Comparison of ENCODE assay signal across 1 cellular context in the genomic region with DNA sequence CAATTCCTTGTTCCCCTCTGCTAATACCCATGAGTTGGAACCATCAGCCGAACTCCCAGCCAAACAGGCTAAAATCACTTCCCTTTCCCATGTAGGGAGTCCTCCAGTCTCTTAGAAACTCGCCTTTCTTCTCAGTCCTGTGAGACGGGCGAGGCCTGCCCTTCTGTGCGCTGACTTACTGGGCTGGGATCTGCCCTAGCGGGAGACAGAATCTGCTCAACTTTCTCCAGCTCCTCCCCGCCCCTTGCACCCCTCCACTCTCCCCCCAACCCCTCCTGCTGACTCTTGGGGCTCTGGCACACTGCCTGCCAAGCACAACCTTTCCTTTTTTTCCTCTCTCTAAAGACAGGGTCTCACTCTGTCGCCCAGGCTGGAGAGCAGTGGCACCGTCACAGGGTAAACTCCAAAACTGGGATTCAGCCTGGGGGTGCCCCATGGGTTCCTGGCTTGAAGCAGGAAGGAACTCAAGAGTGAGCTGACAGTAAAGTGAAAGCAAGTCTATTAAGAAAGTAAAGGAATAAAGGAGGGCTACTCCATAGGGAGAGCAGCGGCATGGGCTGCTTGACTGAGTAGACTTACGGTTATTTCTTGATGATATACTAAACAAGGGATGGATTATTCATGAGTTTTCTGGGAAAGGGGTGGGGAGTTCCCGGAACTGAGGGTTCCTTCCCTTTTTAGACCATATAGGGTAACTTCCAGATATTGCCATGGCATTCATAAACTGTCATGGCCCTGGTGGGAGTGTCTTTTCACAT.
TF ChIP-seq lines count a peak whose summit lies in the region.

No MANE protein-coding gene starts in this region.

TF ChIP-seq in K562, 482 proteins besides CTCF, POLR2A, EP300 and RAD21 (continued from another document and continues in another):
- TF ChIP-seq, protein P1, sequence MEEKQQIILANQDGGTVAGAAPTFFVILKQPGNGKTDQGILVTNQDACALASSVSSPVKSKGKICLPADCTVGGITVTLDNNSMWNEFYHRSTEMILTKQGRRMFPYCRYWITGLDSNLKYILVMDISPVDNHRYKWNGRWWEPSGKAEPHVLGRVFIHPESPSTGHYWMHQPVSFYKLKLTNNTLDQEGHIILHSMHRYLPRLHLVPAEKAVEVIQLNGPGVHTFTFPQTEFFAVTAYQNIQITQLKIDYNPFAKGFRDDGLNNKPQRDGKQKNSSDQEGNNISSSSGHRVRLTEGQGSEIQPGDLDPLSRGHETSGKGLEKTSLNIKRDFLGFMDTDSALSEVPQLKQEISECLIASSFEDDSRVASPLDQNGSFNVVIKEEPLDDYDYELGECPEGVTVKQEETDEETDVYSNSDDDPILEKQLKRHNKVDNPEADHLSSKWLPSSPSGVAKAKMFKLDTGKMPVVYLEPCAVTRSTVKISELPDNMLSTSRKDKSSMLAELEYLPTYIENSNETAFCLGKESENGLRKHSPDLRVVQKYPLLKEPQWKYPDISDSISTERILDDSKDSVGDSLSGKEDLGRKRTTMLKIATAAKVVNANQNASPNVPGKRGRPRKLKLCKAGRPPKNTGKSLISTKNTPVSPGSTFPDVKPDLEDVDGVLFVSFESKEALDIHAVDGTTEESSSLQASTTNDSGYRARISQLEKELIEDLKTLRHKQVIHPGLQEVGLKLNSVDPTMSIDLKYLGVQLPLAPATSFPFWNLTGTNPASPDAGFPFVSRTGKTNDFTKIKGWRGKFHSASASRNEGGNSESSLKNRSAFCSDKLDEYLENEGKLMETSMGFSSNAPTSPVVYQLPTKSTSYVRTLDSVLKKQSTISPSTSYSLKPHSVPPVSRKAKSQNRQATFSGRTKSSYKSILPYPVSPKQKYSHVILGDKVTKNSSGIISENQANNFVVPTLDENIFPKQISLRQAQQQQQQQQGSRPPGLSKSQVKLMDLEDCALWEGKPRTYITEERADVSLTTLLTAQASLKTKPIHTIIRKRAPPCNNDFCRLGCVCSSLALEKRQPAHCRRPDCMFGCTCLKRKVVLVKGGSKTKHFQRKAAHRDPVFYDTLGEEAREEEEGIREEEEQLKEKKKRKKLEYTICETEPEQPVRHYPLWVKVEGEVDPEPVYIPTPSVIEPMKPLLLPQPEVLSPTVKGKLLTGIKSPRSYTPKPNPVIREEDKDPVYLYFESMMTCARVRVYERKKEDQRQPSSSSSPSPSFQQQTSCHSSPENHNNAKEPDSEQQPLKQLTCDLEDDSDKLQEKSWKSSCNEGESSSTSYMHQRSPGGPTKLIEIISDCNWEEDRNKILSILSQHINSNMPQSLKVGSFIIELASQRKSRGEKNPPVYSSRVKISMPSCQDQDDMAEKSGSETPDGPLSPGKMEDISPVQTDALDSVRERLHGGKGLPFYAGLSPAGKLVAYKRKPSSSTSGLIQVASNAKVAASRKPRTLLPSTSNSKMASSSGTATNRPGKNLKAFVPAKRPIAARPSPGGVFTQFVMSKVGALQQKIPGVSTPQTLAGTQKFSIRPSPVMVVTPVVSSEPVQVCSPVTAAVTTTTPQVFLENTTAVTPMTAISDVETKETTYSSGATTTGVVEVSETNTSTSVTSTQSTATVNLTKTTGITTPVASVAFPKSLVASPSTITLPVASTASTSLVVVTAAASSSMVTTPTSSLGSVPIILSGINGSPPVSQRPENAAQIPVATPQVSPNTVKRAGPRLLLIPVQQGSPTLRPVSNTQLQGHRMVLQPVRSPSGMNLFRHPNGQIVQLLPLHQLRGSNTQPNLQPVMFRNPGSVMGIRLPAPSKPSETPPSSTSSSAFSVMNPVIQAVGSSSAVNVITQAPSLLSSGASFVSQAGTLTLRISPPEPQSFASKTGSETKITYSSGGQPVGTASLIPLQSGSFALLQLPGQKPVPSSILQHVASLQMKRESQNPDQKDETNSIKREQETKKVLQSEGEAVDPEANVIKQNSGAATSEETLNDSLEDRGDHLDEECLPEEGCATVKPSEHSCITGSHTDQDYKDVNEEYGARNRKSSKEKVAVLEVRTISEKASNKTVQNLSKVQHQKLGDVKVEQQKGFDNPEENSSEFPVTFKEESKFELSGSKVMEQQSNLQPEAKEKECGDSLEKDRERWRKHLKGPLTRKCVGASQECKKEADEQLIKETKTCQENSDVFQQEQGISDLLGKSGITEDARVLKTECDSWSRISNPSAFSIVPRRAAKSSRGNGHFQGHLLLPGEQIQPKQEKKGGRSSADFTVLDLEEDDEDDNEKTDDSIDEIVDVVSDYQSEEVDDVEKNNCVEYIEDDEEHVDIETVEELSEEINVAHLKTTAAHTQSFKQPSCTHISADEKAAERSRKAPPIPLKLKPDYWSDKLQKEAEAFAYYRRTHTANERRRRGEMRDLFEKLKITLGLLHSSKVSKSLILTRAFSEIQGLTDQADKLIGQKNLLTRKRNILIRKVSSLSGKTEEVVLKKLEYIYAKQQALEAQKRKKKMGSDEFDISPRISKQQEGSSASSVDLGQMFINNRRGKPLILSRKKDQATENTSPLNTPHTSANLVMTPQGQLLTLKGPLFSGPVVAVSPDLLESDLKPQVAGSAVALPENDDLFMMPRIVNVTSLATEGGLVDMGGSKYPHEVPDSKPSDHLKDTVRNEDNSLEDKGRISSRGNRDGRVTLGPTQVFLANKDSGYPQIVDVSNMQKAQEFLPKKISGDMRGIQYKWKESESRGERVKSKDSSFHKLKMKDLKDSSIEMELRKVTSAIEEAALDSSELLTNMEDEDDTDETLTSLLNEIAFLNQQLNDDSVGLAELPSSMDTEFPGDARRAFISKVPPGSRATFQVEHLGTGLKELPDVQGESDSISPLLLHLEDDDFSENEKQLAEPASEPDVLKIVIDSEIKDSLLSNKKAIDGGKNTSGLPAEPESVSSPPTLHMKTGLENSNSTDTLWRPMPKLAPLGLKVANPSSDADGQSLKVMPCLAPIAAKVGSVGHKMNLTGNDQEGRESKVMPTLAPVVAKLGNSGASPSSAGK (IDR thresholded peaks at IDR 0.05), result no peak
- TF ChIP-seq, protein P2, sequence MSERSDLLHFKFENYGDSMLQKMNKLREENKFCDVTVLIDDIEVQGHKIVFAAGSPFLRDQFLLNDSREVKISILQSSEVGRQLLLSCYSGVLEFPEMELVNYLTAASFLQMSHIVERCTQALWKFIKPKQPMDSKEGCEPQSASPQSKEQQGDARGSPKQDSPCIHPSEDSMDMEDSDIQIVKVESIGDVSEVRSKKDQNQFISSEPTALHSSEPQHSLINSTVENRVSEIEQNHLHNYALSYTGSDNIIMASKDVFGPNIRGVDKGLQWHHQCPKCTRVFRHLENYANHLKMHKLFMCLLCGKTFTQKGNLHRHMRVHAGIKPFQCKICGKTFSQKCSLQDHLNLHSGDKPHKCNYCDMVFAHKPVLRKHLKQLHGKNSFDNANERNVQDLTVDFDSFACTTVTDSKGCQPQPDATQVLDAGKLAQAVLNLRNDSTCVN (CRISPR knock-in tag; IDR thresholded peaks at IDR 0.05), result no peak
- TF ChIP-seq DNMT1 (IDR thresholded peaks at IDR 0.05), result no peak
- no peak for TF ChIP-seq TEAD1 (CRISPR knock-in tag; IDR thresholded peaks at IDR 0.05)
- no peak for TF ChIP-seq PHB (CRISPR knock-in tag; IDR thresholded peaks at IDR 0.05)
- peak in 1 of 2 experiments; percentile 26; a peak in 1 of 4 replicates for TF ChIP-seq SIX5 (IDR thresholded peaks at IDR 0.05; ENCODE audit: borderline replicate concordance in 1 of 2, insufficient read depth in 1 of 2, low read depth in 1 of 2, low read length in 2 of 2)
- TF ChIP-seq, protein P3, sequence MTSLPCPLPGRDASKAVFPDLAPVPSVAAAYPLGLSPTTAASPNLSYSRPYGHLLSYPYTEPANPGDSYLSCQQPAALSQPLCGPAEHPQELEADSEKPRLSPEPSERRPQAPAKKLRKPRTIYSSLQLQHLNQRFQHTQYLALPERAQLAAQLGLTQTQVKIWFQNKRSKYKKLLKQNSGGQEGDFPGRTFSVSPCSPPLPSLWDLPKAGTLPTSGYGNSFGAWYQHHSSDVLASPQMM (CRISPR knock-in tag; IDR thresholded peaks at IDR 0.05), result no peak
- TF ChIP-seq, protein P4, sequence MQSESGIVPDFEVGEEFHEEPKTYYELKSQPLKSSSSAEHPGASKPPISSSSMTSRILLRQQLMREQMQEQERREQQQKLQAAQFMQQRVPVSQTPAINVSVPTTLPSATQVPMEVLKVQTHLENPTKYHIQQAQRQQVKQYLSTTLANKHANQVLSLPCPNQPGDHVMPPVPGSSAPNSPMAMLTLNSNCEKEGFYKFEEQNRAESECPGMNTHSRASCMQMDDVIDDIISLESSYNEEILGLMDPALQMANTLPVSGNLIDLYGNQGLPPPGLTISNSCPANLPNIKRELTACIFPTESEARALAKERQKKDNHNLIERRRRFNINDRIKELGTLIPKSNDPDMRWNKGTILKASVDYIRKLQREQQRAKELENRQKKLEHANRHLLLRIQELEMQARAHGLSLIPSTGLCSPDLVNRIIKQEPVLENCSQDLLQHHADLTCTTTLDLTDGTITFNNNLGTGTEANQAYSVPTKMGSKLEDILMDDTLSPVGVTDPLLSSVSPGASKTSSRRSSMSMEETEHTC (IDR thresholded peaks at IDR 0.05), result no peak
- TF ChIP-seq, protein P5, sequence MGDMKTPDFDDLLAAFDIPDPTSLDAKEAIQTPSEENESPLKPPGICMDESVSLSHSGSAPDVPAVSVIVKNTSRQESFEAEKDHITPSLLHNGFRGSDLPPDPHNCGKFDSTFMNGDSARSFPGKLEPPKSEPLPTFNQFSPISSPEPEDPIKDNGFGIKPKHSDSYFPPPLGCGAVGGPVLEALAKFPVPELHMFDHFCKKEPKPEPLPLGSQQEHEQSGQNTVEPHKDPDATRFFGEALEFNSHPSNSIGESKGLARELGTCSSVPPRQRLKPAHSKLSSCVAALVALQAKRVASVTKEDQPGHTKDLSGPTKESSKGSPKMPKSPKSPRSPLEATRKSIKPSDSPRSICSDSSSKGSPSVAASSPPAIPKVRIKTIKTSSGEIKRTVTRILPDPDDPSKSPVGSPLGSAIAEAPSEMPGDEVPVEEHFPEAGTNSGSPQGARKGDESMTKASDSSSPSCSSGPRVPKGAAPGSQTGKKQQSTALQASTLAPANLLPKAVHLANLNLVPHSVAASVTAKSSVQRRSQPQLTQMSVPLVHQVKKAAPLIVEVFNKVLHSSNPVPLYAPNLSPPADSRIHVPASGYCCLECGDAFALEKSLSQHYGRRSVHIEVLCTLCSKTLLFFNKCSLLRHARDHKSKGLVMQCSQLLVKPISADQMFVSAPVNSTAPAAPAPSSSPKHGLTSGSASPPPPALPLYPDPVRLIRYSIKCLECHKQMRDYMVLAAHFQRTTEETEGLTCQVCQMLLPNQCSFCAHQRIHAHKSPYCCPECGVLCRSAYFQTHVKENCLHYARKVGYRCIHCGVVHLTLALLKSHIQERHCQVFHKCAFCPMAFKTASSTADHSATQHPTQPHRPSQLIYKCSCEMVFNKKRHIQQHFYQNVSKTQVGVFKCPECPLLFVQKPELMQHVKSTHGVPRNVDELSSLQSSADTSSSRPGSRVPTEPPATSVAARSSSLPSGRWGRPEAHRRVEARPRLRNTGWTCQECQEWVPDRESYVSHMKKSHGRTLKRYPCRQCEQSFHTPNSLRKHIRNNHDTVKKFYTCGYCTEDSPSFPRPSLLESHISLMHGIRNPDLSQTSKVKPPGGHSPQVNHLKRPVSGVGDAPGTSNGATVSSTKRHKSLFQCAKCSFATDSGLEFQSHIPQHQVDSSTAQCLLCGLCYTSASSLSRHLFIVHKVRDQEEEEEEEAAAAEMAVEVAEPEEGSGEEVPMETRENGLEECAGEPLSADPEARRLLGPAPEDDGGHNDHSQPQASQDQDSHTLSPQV (IDR thresholded peaks at IDR 0.05), result no peak
- TF ChIP-seq DIDO1 (tag; IDR thresholded peaks at IDR 0.05; ENCODE audit: low read depth), result no peak
- TF ChIP-seq, protein P6, sequence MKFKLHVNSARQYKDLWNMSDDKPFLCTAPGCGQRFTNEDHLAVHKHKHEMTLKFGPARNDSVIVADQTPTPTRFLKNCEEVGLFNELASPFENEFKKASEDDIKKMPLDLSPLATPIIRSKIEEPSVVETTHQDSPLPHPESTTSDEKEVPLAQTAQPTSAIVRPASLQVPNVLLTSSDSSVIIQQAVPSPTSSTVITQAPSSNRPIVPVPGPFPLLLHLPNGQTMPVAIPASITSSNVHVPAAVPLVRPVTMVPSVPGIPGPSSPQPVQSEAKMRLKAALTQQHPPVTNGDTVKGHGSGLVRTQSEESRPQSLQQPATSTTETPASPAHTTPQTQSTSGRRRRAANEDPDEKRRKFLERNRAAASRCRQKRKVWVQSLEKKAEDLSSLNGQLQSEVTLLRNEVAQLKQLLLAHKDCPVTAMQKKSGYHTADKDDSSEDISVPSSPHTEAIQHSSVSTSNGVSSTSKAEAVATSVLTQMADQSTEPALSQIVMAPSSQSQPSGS (CRISPR knock-in tag; IDR thresholded peaks at IDR 0.05), result no peak
- no peak for TF ChIP-seq KAT7 (CRISPR knock-in tag; IDR thresholded peaks at IDR 0.05; ENCODE audit: borderline replicate concordance)
- no peak for TF ChIP-seq ZNF444 (CRISPR knock-in tag; IDR thresholded peaks at IDR 0.05)
- TF ChIP-seq NFIX (CRISPR knock-in tag; IDR thresholded peaks at IDR 0.05; ENCODE audit: low read depth), result no peak
- TF ChIP-seq SIN3A (IDR thresholded peaks at IDR 0.05; ENCODE audit: borderline replicate concordance in 2 of 2, control insufficient read depth in 1 of 2, low read depth in 2 of 2, low read length in 2 of 2), result 0 out of 4 replicates have a peak, but pooled peaks of 1 of the 2 experiments have one; percentile 34
- no peak for TF ChIP-seq ZNF184 (CRISPR knock-in tag; IDR thresholded peaks at IDR 0.05)
- peak; percentile 39; the same call in 1 of the 2 replicates for TF ChIP-seq TAF7 (tag; IDR thresholded peaks at IDR 0.05)
- TF ChIP-seq, protein P7, sequence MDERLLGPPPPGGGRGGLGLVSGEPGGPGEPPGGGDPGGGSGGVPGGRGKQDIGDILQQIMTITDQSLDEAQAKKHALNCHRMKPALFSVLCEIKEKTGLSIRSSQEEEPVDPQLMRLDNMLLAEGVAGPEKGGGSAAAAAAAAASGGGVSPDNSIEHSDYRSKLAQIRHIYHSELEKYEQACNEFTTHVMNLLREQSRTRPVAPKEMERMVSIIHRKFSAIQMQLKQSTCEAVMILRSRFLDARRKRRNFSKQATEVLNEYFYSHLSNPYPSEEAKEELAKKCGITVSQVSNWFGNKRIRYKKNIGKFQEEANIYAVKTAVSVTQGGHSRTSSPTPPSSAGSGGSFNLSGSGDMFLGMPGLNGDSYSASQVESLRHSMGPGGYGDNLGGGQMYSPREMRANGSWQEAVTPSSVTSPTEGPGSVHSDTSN (CRISPR knock-in tag; IDR thresholded peaks at IDR 0.05; ENCODE audit: low read depth), result no peak
- TF ChIP-seq, protein P7 (tag; conservative IDR thresholded peaks at IDR 0.05; ENCODE audit: low read depth), result no peak
- TF ChIP-seq HCFC1 (IDR thresholded peaks at IDR 0.05; ENCODE audit: low read depth, low read length), result no peak
- TF ChIP-seq MCM3 (IDR thresholded peaks at IDR 0.05), result no peak
- 0 out of 2 replicates have a peak, but pooled peaks have one; percentile 19 for TF ChIP-seq ZNF121 (CRISPR knock-in tag; conservative IDR thresholded peaks at IDR 0.05)
- no peak for TF ChIP-seq BMI1 (IDR thresholded peaks at IDR 0.05; ENCODE audit: low read length)
- TF ChIP-seq FOXA3 (CRISPR knock-in tag; conservative IDR thresholded peaks at IDR 0.05 in 1 of 2, IDR thresholded peaks at IDR 0.05 in 1 of 2), result no peak
- TF ChIP-seq GABPB2 (CRISPR knock-in tag; conservative IDR thresholded peaks at IDR 0.05), result no peak
- TF ChIP-seq HDAC6 (IDR thresholded peaks at IDR 0.05; ENCODE audit: low read depth, low read length), result no peak
- no peak for TF ChIP-seq NFRKB (IDR thresholded peaks at IDR 0.05; ENCODE audit: low read depth)
- TF ChIP-seq NFE2 (IDR thresholded peaks at IDR 0.05; ENCODE audit: low read depth), result no peak
- TF ChIP-seq PCBP2 (IDR thresholded peaks at IDR 0.05; ENCODE audit: low read depth, low read length, poor library complexity, severe bottlenecking), result no peak
- TF ChIP-seq TCF7 (IDR thresholded peaks at IDR 0.05; ENCODE audit: borderline replicate concordance), result no peak
